In genomic region chr5:91142819-91143218, GRCh38 we compare ENCODE assay signal across 18 cellular contexts.
A peak's percentile ranks its signal among the peaks of the same experiment; 100 is the strongest.
DNase-seq lines count a peak whose midpoint lies in the region; ATAC-seq and TF ChIP-seq lines count a peak whose summit lies in the region.
"Had no signal": no experiment of that assay in that cellular context is flagged by ENCODE, and none has a peak within 500 bp of the region (broad histone marks: within the 10 kb centered on the region; RNA-seq: fewer than 3 reads in every experiment).

No MANE protein-coding gene starts in this region.

- H3K4me1 ChIP-seq in right cardiac atrium (ENCODE audit: control insufficient read depth, insufficient read depth, low read length) (peaks cover 4% of the 10 kb centered on the region), right atrium auricular region (peaks cover 0 to 29% of the 10 kb centered on the region in 2 donors)
- H3K4me1 ChIP-seq: BLaER1 had no signal

- intact Hi-C loops in right cardiac atrium (cut with DNase I), result no loop called here

- DNase-seq in right cardiac atrium, result peak in 2 of 3 donors; percentile 39 to 55
- DNase-seq in right atrium auricular region (ENCODE audit: low spot score), result no peak
- DNase-seq in medulla oblongata (ENCODE audit: extremely low spot score), result peak; percentile 35
- DNase-seq in stimulated activated effector memory CD8-positive, alpha-beta T cell treated with anti-CD3 and anti-CD28 coated beads, Interleukin-12 subunit alpha, Interleukin-12 subunit beta, amount 100 ng/mL, for 72 hours (ENCODE audit: low spot score in 2 of 2), result no peak
- no peak for DNase-seq in stimulated activated CD4-positive, alpha-beta T cell treated with anti-CD3 and anti-CD28 coated beads, Interleukin-2, amount 100 ng/mL, for 48 hours
- DNase-seq in activated T-cell treated with anti-CD3 and anti-CD28 coated beads, Interleukin-2, amount 50 U/mL, for 4 hours, result no peak
- DNase-seq: H7, NCI-H1417, NCI-H2029, NCI-H2171, NCI-H446 treated with DMSO at 0.1 percent for 48 hours, NCI-H748 treated with DMSO at 0.1 percent for 48 hours, RPMI8226, SIG-M5 had no signal

- H3K27me3 ChIP-seq in right cardiac atrium (ENCODE audit: control insufficient read depth, insufficient read depth) (no peaks in the 10 kb centered on the region), right atrium auricular region (no peaks in the 10 kb centered on the region)
- H3K27me3 ChIP-seq: BLaER1 had no signal

- H3K27ac Mint-ChIP-seq in stimulated activated effector memory CD8-positive, alpha-beta T cell treated with anti-CD3 and anti-CD28 coated beads, Interleukin-12 subunit alpha, Interleukin-12 subunit beta, amount 100 ng/mL, for 72 hours, result no peak overlapping the region
- H3K27ac Mint-ChIP-seq: IgD-negative memory B cell had no signal

- no peaks in the 10 kb centered on the region for H3K9me3 Mint-ChIP-seq in stimulated activated effector memory CD8-positive, alpha-beta T cell treated with anti-CD3 and anti-CD28 coated beads, Interleukin-12 subunit alpha, Interleukin-12 subunit beta, amount 100 ng/mL, for 72 hours
- no peaks in the 10 kb centered on the region for H3K9me3 Mint-ChIP-seq in activated T-cell treated with anti-CD3 and anti-CD28 coated beads, Interleukin-2, amount 50 U/mL, for 4 hours

- H3K36me3 ChIP-seq in right atrium auricular region, result no peaks in the 10 kb centered on the region
- H3K36me3 ChIP-seq: BLaER1 had no signal

- no peaks in the 10 kb centered on the region for H3K9me3 ChIP-seq in right cardiac atrium (ENCODE audit: control insufficient read depth, low read length)
- no peaks in the 10 kb centered on the region for H3K9me3 ChIP-seq in right atrium auricular region

- no peak overlapping the region for H3K4me3 Mint-ChIP-seq in stimulated activated effector memory CD8-positive, alpha-beta T cell treated with anti-CD3 and anti-CD28 coated beads, Interleukin-12 subunit alpha, Interleukin-12 subunit beta, amount 100 ng/mL, for 72 hours
- no peak overlapping the region for H3K4me3 Mint-ChIP-seq in activated T-cell treated with anti-CD3 and anti-CD28 coated beads, Interleukin-2, amount 50 U/mL, for 4 hours
- H3K4me3 Mint-ChIP-seq: IgD-negative memory B cell had no signal

- no peaks in the 10 kb centered on the region for H3K36me3 Mint-ChIP-seq in stimulated activated effector memory CD8-positive, alpha-beta T cell treated with anti-CD3 and anti-CD28 coated beads, Interleukin-12 subunit alpha, Interleukin-12 subunit beta, amount 100 ng/mL, for 72 hours
- no peaks in the 10 kb centered on the region for H3K36me3 Mint-ChIP-seq in activated T-cell treated with anti-CD3 and anti-CD28 coated beads, Interleukin-2, amount 50 U/mL, for 4 hours (ENCODE audit: insufficient read depth)
- H3K36me3 Mint-ChIP-seq: IgD-negative memory B cell had no signal

- no peak overlapping the region for H3K4me3 ChIP-seq in right cardiac atrium (ENCODE audit: low read length)
- no peak overlapping the region for H3K4me3 ChIP-seq in right atrium auricular region
- H3K4me3 ChIP-seq: BLaER1 had no signal

- 92% methylated on average over 8 of the region's 8 CpGs for WGBS in right cardiac atrium

- H3K27ac ChIP-seq in right cardiac atrium (ENCODE audit: low read length), result no peak overlapping the region
- H3K27ac ChIP-seq in right atrium auricular region, result no peak overlapping the region
- H3K27ac ChIP-seq: BLaER1 had no signal

- ATAC-seq in right cardiac atrium, result peak in 1 of 2 donors; percentile 49
- ATAC-seq in stimulated activated effector memory CD8-positive, alpha-beta T cell treated with anti-CD3 and anti-CD28 coated beads, Interleukin-12 subunit alpha, Interleukin-12 subunit beta, amount 100 ng/mL, for 72 hours, result peak; percentile 24
- ATAC-seq in GM21390 (IDR thresholded peaks at IDR 0.05; ENCODE audit: unreplicated experiment), result no peak
- no peak for ATAC-seq in GM19397 (IDR thresholded peaks at IDR 0.05; ENCODE audit: unreplicated experiment)
- no peak for ATAC-seq in activated T-cell treated with anti-CD3 and anti-CD28 coated beads, Interleukin-2, amount 50 U/mL, for 4 hours

- TF ChIP-seq CTCF in right atrium auricular region (IDR thresholded peaks at IDR 0.05), result no peak

- H3K27me3 Mint-ChIP-seq in activated T-cell treated with anti-CD3 and anti-CD28 coated beads, Interleukin-2, amount 50 U/mL, for 4 hours (ENCODE audit: low read depth), result no peaks in the 10 kb centered on the region
- H3K27me3 Mint-ChIP-seq: IgD-negative memory B cell had no signal

- H3K4me1 Mint-ChIP-seq in stimulated activated effector memory CD8-positive, alpha-beta T cell treated with anti-CD3 and anti-CD28 coated beads, Interleukin-12 subunit alpha, Interleukin-12 subunit beta, amount 100 ng/mL, for 72 hours, result no peaks in the 10 kb centered on the region
- H3K4me1 Mint-ChIP-seq in activated T-cell treated with anti-CD3 and anti-CD28 coated beads, Interleukin-2, amount 50 U/mL, for 4 hours (ENCODE audit: low read depth), result no peaks in the 10 kb centered on the region
- H3K4me1 Mint-ChIP-seq: IgD-negative memory B cell had no signal

Comparison
In these comparisons a context has a peak if more than half of its experiments do, and no peak if none do; other contexts are left out.
1. DNase-seq: peak in right cardiac atrium (2 of 3) and medulla oblongata (single experiment); none in right atrium auricular region (single experiment), stimulated activated effector memory CD8-positive, alpha-beta T cell treated with anti-CD3 and anti-CD28 coated beads, Interleukin-12 subunit alpha, Interleukin-12 subunit beta, amount 100 ng/mL, for 72 hours (0 of 2), stimulated activated CD4-positive, alpha-beta T cell treated with anti-CD3 and anti-CD28 coated beads, Interleukin-2, amount 100 ng/mL, for 48 hours (0 of 2) and activated T-cell treated with anti-CD3 and anti-CD28 coated beads, Interleukin-2, amount 50 U/mL, for 4 hours (single experiment).